In genomic region chr22:28837640-28838039, GRCh38 we compare ENCODE assay signal across 26 cellular contexts.
"Had no signal": no experiment of that assay in that cellular context is flagged by ENCODE, and none has a peak within 500 bp of the region (broad histone marks: within the 10 kb centered on the region; RNA-seq: fewer than 3 reads in every experiment).

No MANE protein-coding gene starts in this region.

- H3K4me3 ChIP-seq: adrenal gland, K562, SJSA1 had no signal

- DNase-seq: activated CD4-positive, alpha-beta T cell treated with anti-CD3 and anti-CD28 coated beads, Interleukin-2, amount 10 ng/mL, durations not matched to agents 24 days and 14 days; activated CD4-positive, alpha-beta T cell treated with anti-CD3 and anti-CD28 coated beads, Interleukin-2, amount 50 U/mL, for 48 hours; activated CD4-positive, CD25-positive, alpha-beta regulatory T cell treated with anti-CD3 and anti-CD28 coated beads, Interleukin-2, amount 50 U/mL, for 72 hours; activated CD8-positive, alpha-beta memory T cell treated with anti-CD3 and anti-CD28 coated beads, Interleukin-2, amount 10 ng/mL, durations not matched to agents 7 days and 5 days; activated effector memory CD4-positive, alpha-beta T cell treated with anti-CD3 and anti-CD28 coated beads, Interleukin-2, amount 50 U/mL, for 16 hours; activated naive CD4-positive, alpha-beta T cell treated with anti-CD3 and anti-CD28 coated beads for 36 hours; activated naive CD8-positive, alpha-beta T cell treated with anti-CD3 and anti-CD28 coated beads, Interleukin-2, amount 10 ng/mL, durations not matched to agents 7 days and 5 days; activated T-cell treated with anti-CD3 and anti-CD28 coated beads, Interleukin-2, amount 50 U/mL, for 4 hours; adrenal gland; anterior cingulate cortex; cerebellar nuclear complex; NCI-H1092; NCI-H1417 treated with DMSO at 0.1 percent for 48 hours; NCI-H187; NCI-H2081 treated with DMSO at 0.1 percent for 48 hours; NCI-H2171; NCI-H2227 treated with DMSO at 0.1 percent for 48 hours; NCI-H446 treated with DMSO at 0.1 percent for 48 hours; NCI-H524 treated with DMSO at 0.1 percent for 48 hours; NCI-H82; Right ventricle myocardium superior; SW 1271 had no signal

- H3K9me3 Mint-ChIP-seq: activated CD4-positive, alpha-beta T cell treated with anti-CD3 and anti-CD28 coated beads, Interleukin-2, amount 10 ng/mL, durations not matched to agents 24 days and 14 days; activated naive CD4-positive, alpha-beta T cell treated with anti-CD3 and anti-CD28 coated beads for 36 hours; activated naive CD8-positive, alpha-beta T cell treated with anti-CD3 and anti-CD28 coated beads, Interleukin-2, amount 10 ng/mL, durations not matched to agents 7 days and 5 days; activated T-cell treated with anti-CD3 and anti-CD28 coated beads, Interleukin-2, amount 50 U/mL, for 4 hours had no signal

- ATAC-seq: activated CD8-positive, alpha-beta memory T cell treated with anti-CD3 and anti-CD28 coated beads, Interleukin-2, amount 10 ng/mL, durations not matched to agents 7 days and 5 days; activated T-cell treated with anti-CD3 and anti-CD28 coated beads, Interleukin-2, amount 50 U/mL, for 4 hours; K562; Panc1; SK-N-SH treated with all-trans-retinoic acid at 6 μM for 48 hours had no signal

- H3K27me3 Mint-ChIP-seq: activated CD4-positive, alpha-beta T cell treated with anti-CD3 and anti-CD28 coated beads, Interleukin-2, amount 10 ng/mL, durations not matched to agents 24 days and 14 days had no signal

- H3K4me3 Mint-ChIP-seq: activated CD4-positive, alpha-beta T cell treated with anti-CD3 and anti-CD28 coated beads, Interleukin-2, amount 10 ng/mL, durations not matched to agents 24 days and 14 days; activated CD8-positive, alpha-beta memory T cell treated with anti-CD3 and anti-CD28 coated beads, Interleukin-2, amount 10 ng/mL, durations not matched to agents 7 days and 5 days; activated naive CD4-positive, alpha-beta T cell treated with anti-CD3 and anti-CD28 coated beads for 36 hours; activated naive CD8-positive, alpha-beta T cell treated with anti-CD3 and anti-CD28 coated beads, Interleukin-2, amount 10 ng/mL, durations not matched to agents 7 days and 5 days; activated T-cell treated with anti-CD3 and anti-CD28 coated beads, Interleukin-2, amount 50 U/mL, for 4 hours had no signal

- H3K27ac Mint-ChIP-seq: activated CD4-positive, alpha-beta T cell treated with anti-CD3 and anti-CD28 coated beads, Interleukin-2, amount 10 ng/mL, durations not matched to agents 24 days and 14 days; activated CD8-positive, alpha-beta memory T cell treated with anti-CD3 and anti-CD28 coated beads, Interleukin-2, amount 10 ng/mL, durations not matched to agents 7 days and 5 days; activated naive CD4-positive, alpha-beta T cell treated with anti-CD3 and anti-CD28 coated beads for 36 hours; activated naive CD8-positive, alpha-beta T cell treated with anti-CD3 and anti-CD28 coated beads, Interleukin-2, amount 10 ng/mL, durations not matched to agents 7 days and 5 days had no signal
